Comparison of ENCODE assay signal across 14 cellular contexts in genomic region chr10:66916030-66916429, GRCh38. TPM values are rescaled to one million over a fixed set of nuclear protein-coding genes. Genes with fewer than 3 reads are reported as not detected.
"Had no signal": no experiment of that assay in that cellular context is flagged by ENCODE, and none has a peak within 500 bp of the region (broad histone marks: within the 10 kb centered on the region; RNA-seq: fewer than 3 reads in every experiment).

No MANE protein-coding gene starts in this region.

- H3K27me3 Mint-ChIP-seq: IgD-negative memory B cell had no signal

- H3K4me3 ChIP-seq: GM23248, HAP-1 had no signal

- H3K4me3 Mint-ChIP-seq: HFFc6, IgD-negative memory B cell had no signal

- H3K27ac Mint-ChIP-seq: HFFc6, IgD-negative memory B cell had no signal

- ATAC-seq: HCT116, HepG2 had no signal

- H3K4me1 ChIP-seq: HAP-1 had no signal

- H3K36me3 ChIP-seq: HAP-1 had no signal

- H3K27ac ChIP-seq: GM23248, HL-60, KMS-11 had no signal

- DNase-seq: GM23248, GOT3, H7, HFFc6, Karpas-422, KBM-7 had no signal

- FAIRE-seq: HepG2 had no signal

- H3K4me1 Mint-ChIP-seq: IgD-negative memory B cell had no signal

- H3K9me3 Mint-ChIP-seq: HFFc6 had no signal

- H3K9me3 ChIP-seq: HAP-1 had no signal

RNA-seq across cellular contexts. Expression of gene LRRTM3, which starts 9.8 kb away (rescaled TPM):
- total RNA-seq: GM23248, H4, HepG2, HFFc6, HT1080 had no signal
